Comparison of ENCODE assay signal across 8 cellular contexts in genomic region chr15:90932660-90932991, GRCh38. TPM values are rescaled to one million over a fixed set of nuclear protein-coding genes. Genes with fewer than 3 reads are reported as not detected.
DNase-seq lines count a peak whose midpoint lies in the region; ATAC-seq and TF ChIP-seq lines count a peak whose summit lies in the region.

No MANE protein-coding gene starts in this region.

- peak overlapping the region; percentile 97; the same call in 1 of the 2 replicates for H3K4me2 ChIP-seq in SK-N-SH

- H3K36me3 Mint-ChIP-seq in activated naive CD4-positive, alpha-beta T cell treated with anti-CD3 and anti-CD28 coated beads, Interleukin-2, amount 50 U/mL, for 72 hours, result peaks cover 29 to 32% of the 10 kb centered on the region in 2 donors

- peaks cover 0 to 8% of the 10 kb centered on the region in 2 experiments for H3K36me3 ChIP-seq in SK-N-SH (replicated peaks in 1 of 2; ENCODE audit: control insufficient read depth in 1 of 2, insufficient read depth in 2 of 2, low read length in 1 of 2)
- H3K36me3 ChIP-seq in left lung, result peaks cover 0 to 3% of the 10 kb centered on the region in 2 donors
- peaks cover 0 to 2% (median 0%) of the 10 kb centered on the region in 5 donors for H3K36me3 ChIP-seq in subcutaneous abdominal adipose tissue (ENCODE audit: control insufficient read depth in 5 of 5, insufficient read depth in 5 of 5, low read length in 5 of 5)

- H3K9ac ChIP-seq in SK-N-SH, result peak overlapping the region; percentile 74; the same call in 1 of the 2 replicates
- H3K9ac ChIP-seq in subcutaneous abdominal adipose tissue (ENCODE audit: low read length in 5 of 5), result peak overlapping the region in 4 of 5 donors; percentile 86 to 97 (median 92)

- no peak for TF ChIP-seq EP300 in SK-N-SH (IDR thresholded peaks at IDR 0.05; ENCODE audit: borderline replicate concordance in 1 of 2, low read depth in 1 of 2, low read length in 1 of 2)

- TF ChIP-seq CTCF in SK-N-SH (IDR thresholded peaks at IDR 0.05) (no peak), left lung (IDR thresholded peaks at IDR 0.05) (peak in 1 of 2 donors; percentile 51)

- POLR2A ChIA-PET in SK-N-SH (lab: Yijun Ruan, JAX), result interaction anchor here (0.6 to 4.8 kb wide), 5 partner anchors 16 to 121 kb away, joined by 3 to 23 read pairs (median 8); partner anchors contain the start of genes MAN2A2 and RCCD1

- CTCF ChIA-PET in SK-N-SH (lab: Yijun Ruan, JAX), result interaction anchor here (0.6 to 11.5 kb wide), 37 partner anchors 10 to 1619 kb away, joined by 3 to 142 read pairs (median 7); partner anchors contain the start of genes BLM, FES, FURIN and MAN2A2

- TF ChIP-seq RAD21 in SK-N-SH (IDR thresholded peaks at IDR 0.05; ENCODE audit: low read length), result no peak

- peak overlapping the region; percentile 84 to 89; a peak in 3 of 4 replicates for H3K4me3 ChIP-seq in SK-N-SH (ENCODE audit: low read depth in 2 of 2, low read length in 1 of 2)
- H3K4me3 ChIP-seq in left lung, result peak overlapping the region; percentile 57 to 69
- peak overlapping the region in 4 of 5 donors; percentile 71 to 88 (median 83) for H3K4me3 ChIP-seq in subcutaneous abdominal adipose tissue (ENCODE audit: low read depth in 1 of 5, low read length in 5 of 5)

- no peak for DNase-seq in SK-N-SH
- DNase-seq in activated naive CD4-positive, alpha-beta T cell treated with anti-CD3 and anti-CD28 coated beads, Interleukin-2, amount 50 U/mL, for 72 hours (ENCODE audit: low spot score in 2 of 2), result no peak
- DNase-seq in left lung, result no peak
- no peak for DNase-seq in stimulated activated CD4-positive, alpha-beta T cell treated with anti-CD3 and anti-CD28 coated beads, Interleukin-4, amount 100 ng/mL, for 4 hours

- WGBS in SK-N-SH (ENCODE audit: low lambda C conversion rate), result 26% methylated on average over 4 of the region's 5 CpGs

- peak overlapping the region; percentile 91 for H2AFZ ChIP-seq in SK-N-SH (ENCODE audit: low read depth)

- H3K9me3 Mint-ChIP-seq in activated naive CD4-positive, alpha-beta T cell treated with anti-CD3 and anti-CD28 coated beads, Interleukin-2, amount 50 U/mL, for 72 hours, result no peaks in the 10 kb centered on the region

- H3K9me3 ChIP-seq in SK-N-SH (no peaks in the 10 kb centered on the region), left lung (no peaks in the 10 kb centered on the region), subcutaneous abdominal adipose tissue (ENCODE audit: control insufficient read depth in 5 of 5, low read length in 5 of 5) (no peaks in the 10 kb centered on the region)

- peaks cover 13 to 41% of the 10 kb centered on the region in 2 experiments; a peak in 2 of 4 replicates for H3K4me1 ChIP-seq in SK-N-SH (ENCODE audit: control insufficient read depth in 1 of 2, insufficient read depth in 2 of 2, low read depth in 1 of 2, low read length in 1 of 2)
- H3K4me1 ChIP-seq in left lung, result peaks cover 36 to 82% of the 10 kb centered on the region in 2 donors
- peaks cover 11 to 75% (median 62%) of the 10 kb centered on the region in 5 donors for H3K4me1 ChIP-seq in subcutaneous abdominal adipose tissue (ENCODE audit: control insufficient read depth in 5 of 5, insufficient read depth in 5 of 5, low read length in 5 of 5)

- H3K27me3 ChIP-seq in SK-N-SH (ENCODE audit: insufficient read depth) (no peaks in the 10 kb centered on the region), left lung (no peaks in the 10 kb centered on the region), subcutaneous abdominal adipose tissue (ENCODE audit: control insufficient read depth in 5 of 5, insufficient read depth in 4 of 5, low read length in 5 of 5) (no peaks in the 10 kb centered on the region)

- H3K9me2 ChIP-seq in SK-N-SH, result no peaks in the 10 kb centered on the region

- H4K20me1 ChIP-seq in SK-N-SH (ENCODE audit: insufficient read depth), result no peaks in the 10 kb centered on the region

- peaks cover 20% of the 10 kb centered on the region for H3K79me2 ChIP-seq in SK-N-SH (ENCODE audit: insufficient read depth)

- H3K27ac Mint-ChIP-seq in activated naive CD4-positive, alpha-beta T cell treated with anti-CD3 and anti-CD28 coated beads, Interleukin-2, amount 50 U/mL, for 72 hours, result peak overlapping the region; percentile 93 to 99

- intact Hi-C loops in left lung (cut with DNase I), result no loop called here

- H3F3A ChIP-seq in SK-N-SH (replicated peaks; ENCODE audit: insufficient read depth), result peaks cover 22% of the 10 kb centered on the region

- peak overlapping the region; percentile 32 to 40; a peak in 3 of 4 replicates for H3K27ac ChIP-seq in SK-N-SH (ENCODE audit: low read depth in 2 of 2, low read length in 1 of 2)
- peak overlapping the region; percentile 90 to 96 for H3K27ac ChIP-seq in left lung
- H3K27ac ChIP-seq in subcutaneous abdominal adipose tissue (ENCODE audit: low read depth, low read length), result peak overlapping the region; percentile 99

- ATAC-seq in SK-N-SH treated with all-trans-retinoic acid at 6 μM for 48 hours (no peak), left lung (no peak), HG03460 (IDR thresholded peaks at IDR 0.05; ENCODE audit: unreplicated experiment) (no peak), HG02571 (IDR thresholded peaks at IDR 0.05; ENCODE audit: unreplicated experiment) (no peak)
- no peak for ATAC-seq in activated naive CD4-positive, alpha-beta T cell treated with anti-CD3 and anti-CD28 coated beads, Interleukin-2, amount 50 U/mL, for 72 hours

TF ChIP-seq in SK-N-SH treated with all-trans-retinoic acid at 6 μM for 48 hours, 23 proteins besides CTCF, POLR2A, EP300 and RAD21 (continues in another document):
- TF ChIP-seq CSDC2 (CRISPR knock-in tag; IDR thresholded peaks at IDR 0.05) (no peak), GLIS3 (CRISPR knock-in tag; IDR thresholded peaks at IDR 0.05) (no peak), CSRNP3 (CRISPR knock-in tag; IDR thresholded peaks at IDR 0.05) (no peak), ISL1 (CRISPR knock-in tag; IDR thresholded peaks at IDR 0.05) (no peak), PPARA (CRISPR knock-in tag; IDR thresholded peaks at IDR 0.05; ENCODE audit: borderline replicate concordance) (no peak), TOX (CRISPR knock-in tag; IDR thresholded peaks at IDR 0.05; ENCODE audit: borderline replicate concordance) (no peak), POU6F1 (CRISPR knock-in tag; IDR thresholded peaks at IDR 0.05; ENCODE audit: borderline replicate concordance, low read depth) (no peak), ARNTL (CRISPR knock-in tag; IDR thresholded peaks at IDR 0.05; ENCODE audit: borderline replicate concordance, low read depth) (no peak)

RNA-seq across cellular contexts. Expression of gene HDDC3, which starts 0.3 kb away (rescaled TPM):
- 24.2 and 25.8 TPM in 2 replicates for polyA plus RNA-seq in SK-N-SH (2012; rRNA removed)
- polyA plus RNA-seq in SK-N-SH (2012; cell fraction: cytosol; rRNA removed), result 16.3 and 19.5 TPM in 2 replicates
- polyA plus RNA-seq in SK-N-SH (2012; cell fraction: nucleus; rRNA removed), result 21.2 and 21.5 TPM in 2 replicates
- 10 to 100 TPM; 18.9 to 32.4 TPM for total RNA-seq in activated naive CD4-positive, alpha-beta T cell treated with anti-CD3 and anti-CD28 coated beads, Interleukin-2, amount 50 U/mL, for 72 hours
- total RNA-seq in left lung, result 10 to 100 TPM; 12.4 to 13.5 TPM

RNA-seq across cellular contexts. Expression of gene UNC45A, which starts 2.5 kb away (rescaled TPM):
- 85.1 and 89.4 TPM in 2 replicates for polyA plus RNA-seq in SK-N-SH (2012; rRNA removed)
- 33.2 and 50.5 TPM in 2 replicates for polyA plus RNA-seq in SK-N-SH (2012; cell fraction: cytosol; rRNA removed)
- 142 and 150 TPM in 2 replicates for polyA plus RNA-seq in SK-N-SH (2012; cell fraction: nucleus; rRNA removed)
- total RNA-seq in activated naive CD4-positive, alpha-beta T cell treated with anti-CD3 and anti-CD28 coated beads, Interleukin-2, amount 50 U/mL, for 72 hours, result 100 to 1,000 TPM in 1 of 2 donors, 10 to 100 TPM in 1; 75.5 to 112 TPM
- total RNA-seq in left lung, result 10 to 100 TPM; 62.3 to 74.4 TPM

RNA-seq across cellular contexts. Expression of gene RCCD1, which starts 22.1 kb away (rescaled TPM):
- 19.5 and 21.2 TPM in 2 replicates for polyA plus RNA-seq in SK-N-SH (2012; rRNA removed)
- polyA plus RNA-seq in SK-N-SH (2012; cell fraction: cytosol; rRNA removed), result 11.2 and 13.3 TPM in 2 replicates
- polyA plus RNA-seq in SK-N-SH (2012; cell fraction: nucleus; rRNA removed), result 85.9 and 108 TPM in 2 replicates
- total RNA-seq in activated naive CD4-positive, alpha-beta T cell treated with anti-CD3 and anti-CD28 coated beads, Interleukin-2, amount 50 U/mL, for 72 hours, result 10 to 100 TPM; 37.7 to 58.7 TPM
- total RNA-seq in left lung, result 10 to 100 TPM in 1 of 2 donors, 1 to 10 TPM in 1; 9.8 to 12.5 TPM

RNA-seq across cellular contexts. Expression of gene MAN2A2, which starts 29.5 kb away (rescaled TPM):
- polyA plus RNA-seq in SK-N-SH (2012; rRNA removed), result 25.6 and 35.0 TPM in 2 replicates
- 10.6 and 15.5 TPM in 2 replicates for polyA plus RNA-seq in SK-N-SH (2012; cell fraction: cytosol; rRNA removed)
- 159 and 164 TPM in 2 replicates for polyA plus RNA-seq in SK-N-SH (2012; cell fraction: nucleus; rRNA removed)
- 100 to 1,000 TPM in 1 of 2 donors, 10 to 100 TPM in 1; 99.8 to 225 TPM for total RNA-seq in activated naive CD4-positive, alpha-beta T cell treated with anti-CD3 and anti-CD28 coated beads, Interleukin-2, amount 50 U/mL, for 72 hours
- 10 to 100 TPM; 78.6 to 86.3 TPM for total RNA-seq in left lung

RNA-seq across cellular contexts. Expression of gene FES, which starts 48.3 kb away (rescaled TPM):
- 0.03 and 0.13 TPM in 2 replicates for polyA plus RNA-seq in SK-N-SH (2012; rRNA removed)
- polyA plus RNA-seq in SK-N-SH (2012; cell fraction: cytosol; rRNA removed), result 0.03 and 0.04 TPM in 2 replicates
- polyA plus RNA-seq in SK-N-SH (2012; cell fraction: nucleus; rRNA removed), result 0.23 and 0.48 TPM in 2 replicates
- total RNA-seq in activated naive CD4-positive, alpha-beta T cell treated with anti-CD3 and anti-CD28 coated beads, Interleukin-2, amount 50 U/mL, for 72 hours, result 10 to 100 TPM; 83.9 to 91.4 TPM
- total RNA-seq in left lung, result 10 to 100 TPM; 37.6 to 65.2 TPM

Comparison
In these comparisons a context has a peak if more than half of its experiments do, and no peak if none do; other contexts are left out.
1. H3K27ac ChIP-seq: peak in every context shown above with its lines; median percentile 99 in subcutaneous abdominal adipose tissue; 93 in left lung; 36 in SK-N-SH.